Comparison of ENCODE assay signal across 20 cellular contexts in the genomic region with DNA sequence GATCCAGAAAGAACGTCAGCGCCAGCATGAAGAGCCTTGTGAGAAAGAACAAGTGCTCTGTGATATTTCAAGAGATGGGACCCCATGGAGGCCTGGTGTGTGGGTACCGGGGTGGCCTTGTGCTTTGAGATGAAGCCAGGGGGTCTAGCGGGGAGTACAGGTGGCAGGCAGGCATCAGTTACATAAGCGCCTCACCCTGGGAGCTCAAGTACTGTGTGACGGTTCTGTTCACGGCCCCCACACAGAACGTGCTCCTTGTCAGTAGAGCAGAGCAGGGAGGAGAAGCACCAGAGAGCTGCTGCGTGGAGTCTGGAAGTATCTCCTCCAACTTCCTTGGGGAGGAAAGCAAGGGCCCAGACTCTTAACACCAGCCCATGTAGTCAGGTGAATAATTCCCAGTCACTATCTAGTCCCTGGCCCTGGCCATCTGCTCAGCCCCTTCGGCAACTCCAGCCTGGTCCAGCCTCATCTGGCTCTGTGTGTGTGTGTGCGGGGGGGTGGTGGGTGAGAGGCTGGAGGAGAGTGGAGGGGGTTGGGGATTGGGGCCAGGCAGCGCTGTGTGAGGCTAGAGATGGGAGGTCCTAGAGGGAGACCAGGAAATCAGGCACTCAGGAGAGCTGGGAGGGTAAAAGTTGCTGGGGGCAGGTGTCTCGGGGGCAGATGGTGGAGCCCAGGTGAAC.
"Had no signal": no experiment of that assay in that cellular context is flagged by ENCODE, and none has a peak within 500 bp of the region (broad histone marks: within the 10 kb centered on the region; RNA-seq: fewer than 3 reads in every experiment).

No MANE protein-coding gene starts in this region.

- H3K4me3 Mint-ChIP-seq: activated naive CD8-positive, alpha-beta T cell treated with anti-CD3 and anti-CD28 coated beads for 36 hours; activated T-helper 1 cell treated with anti-CD3 and anti-CD28 coated beads, Interleukin-12 subunit alpha, Interleukin-12 subunit beta, Interleukin-2, Interleukin-4 antibody, amounts not matched to agents 30 ng/mL and 10 ng/mL and 1 ng/mL, durations not matched to agents 14 hours and 24 hours and 36 hours; central memory CD8-positive, alpha-beta T cell; naive B cell had no signal

- H3K27ac Mint-ChIP-seq: activated naive CD8-positive, alpha-beta T cell treated with anti-CD3 and anti-CD28 coated beads for 36 hours; activated T-helper 1 cell treated with anti-CD3 and anti-CD28 coated beads, Interleukin-12 subunit alpha, Interleukin-12 subunit beta, Interleukin-2, Interleukin-4 antibody, amounts not matched to agents 30 ng/mL and 10 ng/mL and 1 ng/mL, durations not matched to agents 14 hours and 24 hours and 36 hours had no signal

- DNase-seq: activated CD4-positive, alpha-beta T cell treated with anti-CD3 and anti-CD28 coated beads, Interleukin-2, amount 50 U/mL, for 1 hour; activated CD4-positive, CD25-positive, alpha-beta regulatory T cell treated with anti-CD3 and anti-CD28 coated beads, Interleukin-2, amount 50 U/mL, for 72 hours; activated gamma-delta T cell treated with Interleukin-2 at 50 U/mL for 16 hours; activated naive CD8-positive, alpha-beta T cell treated with anti-CD3 and anti-CD28 coated beads for 36 hours; amniotic stem cell; foreskin melanocyte; left ventricle myocardium inferior; mammary epithelial cell; naive B cell; ovary; stimulated activated CD4-positive, alpha-beta T cell treated with anti-CD3 and anti-CD28 coated beads, Interleukin-4, amount 100 ng/mL, for 1 hour; stomach; T1000; testis; upper lobe of left lung had no signal

- ATAC-seq: right lobe of liver had no signal

- H3K36me3 ChIP-seq: ovary, right lobe of liver had no signal

- H3K4me1 Mint-ChIP-seq: central memory CD8-positive, alpha-beta T cell had no signal

- H3K27ac ChIP-seq: coronary artery, ovary, right lobe of liver, testis, upper lobe of left lung had no signal

- H3K9me3 ChIP-seq: ovary, testis had no signal

- H3K27me3 Mint-ChIP-seq: activated naive CD8-positive, alpha-beta T cell treated with anti-CD3 and anti-CD28 coated beads for 36 hours; central memory CD8-positive, alpha-beta T cell; naive B cell had no signal

- H3K9me3 Mint-ChIP-seq: central memory CD8-positive, alpha-beta T cell had no signal

- H3K4me3 ChIP-seq: coronary artery, left ventricle myocardium inferior, ovary, right lobe of liver, smooth muscle cell, stomach, testis, upper lobe of left lung had no signal

- H3K27me3 ChIP-seq: ovary, right lobe of liver, stomach, testis, upper lobe of left lung had no signal
